ENCODE assay signal across 20 cellular contexts in genomic region chr7:54245046-54245445, GRCh38.
"Had no signal": no experiment of that assay in that cellular context is flagged by ENCODE, and none has a peak within 500 bp of the region (broad histone marks: within the 10 kb centered on the region; RNA-seq: fewer than 3 reads in every experiment).

No MANE protein-coding gene starts in this region.

- H3K27ac Mint-ChIP-seq: mesothelial cell of epicardium had no signal

- DNase-seq: dermis blood vessel endothelial cell; dorsolateral prefrontal cortex; effector CD4-positive, alpha-beta T cell; effector memory CD4-positive, alpha-beta T cell; foreskin keratinocyte; glutamatergic neuron; head of caudate nucleus; heart right ventricle; hippocampal formation; left cardiac atrium; left lung; left ventricle myocardium superior; lower lobe of right lung; mesenchymal stem cell; mucosa of descending colon had no signal

- H3K4me1 ChIP-seq: esophagus muscularis mucosa, foreskin keratinocyte, gastroesophageal sphincter, heart right ventricle, left lung, lower lobe of right lung had no signal

- H3K4me3 Mint-ChIP-seq: mesothelial cell of epicardium had no signal

- H3K9me3 ChIP-seq: esophagus muscularis mucosa, gastroesophageal sphincter, lower lobe of right lung, mucosa of descending colon had no signal

- H3K9me3 Mint-ChIP-seq: mesothelial cell of epicardium had no signal

- H3K36me3 ChIP-seq: esophagus muscularis mucosa, gastroesophageal sphincter, heart right ventricle, left lung, lower lobe of right lung had no signal

- H3K4me3 ChIP-seq: coronary artery, dorsolateral prefrontal cortex, esophagus muscularis mucosa, gastroesophageal sphincter, heart right ventricle, left lung, lower lobe of right lung, mucosa of descending colon had no signal

- H3K27ac ChIP-seq: coronary artery, dorsolateral prefrontal cortex, epithelial cell of prostate, esophagus muscularis mucosa, foreskin keratinocyte, gastroesophageal sphincter, heart right ventricle, left lung, lower lobe of right lung had no signal

- H3K4me1 Mint-ChIP-seq: mesothelial cell of epicardium had no signal

- H3K27me3 ChIP-seq: dorsolateral prefrontal cortex, esophagus muscularis mucosa, foreskin keratinocyte, gastroesophageal sphincter, heart right ventricle, left lung had no signal

- H3K36me3 Mint-ChIP-seq: mesothelial cell of epicardium had no signal
